In genomic region chr13:20501139-20501538, GRCh38 we compare ENCODE assay signal across 19 cellular contexts.
"Had no signal": no experiment of that assay in that cellular context is flagged by ENCODE, and none has a peak within 500 bp of the region (broad histone marks: within the 10 kb centered on the region; RNA-seq: fewer than 3 reads in every experiment).

No MANE protein-coding gene starts in this region.

- H3K27ac ChIP-seq: breast epithelium, gastroesophageal sphincter, prostate gland, thoracic aorta had no signal

- DNase-seq: activated CD4-positive, alpha-beta T cell treated with anti-CD3 and anti-CD28 coated beads, Interleukin-2, amount 10 ng/mL, durations not matched to agents 24 days and 14 days; activated CD8-positive, alpha-beta memory T cell treated with anti-CD3 and anti-CD28 coated beads for 24 hours; activated CD8-positive, alpha-beta memory T cell treated with anti-CD3 and anti-CD28 coated beads, Interleukin-2, amount 50 U/mL, for 48 hours; activated gamma-delta T cell; activated T-cell treated with anti-CD3 and anti-CD28 coated beads, Interleukin-2, amount 50 U/mL, for 48 hours; effector CD4-positive, alpha-beta T cell; heart left ventricle; immature natural killer cell; nephron progenitor cell; right cardiac atrium; small intestine; stimulated activated CD4-positive, alpha-beta T cell treated with anti-CD3 and anti-CD28 coated beads, Interleukin-4, amount 100 ng/mL, for 1 hour had no signal

- H3K27me3 ChIP-seq: breast epithelium, gastroesophageal sphincter, heart left ventricle had no signal

- H3K4me3 ChIP-seq: breast epithelium, coronary artery, gastroesophageal sphincter, heart left ventricle, lung, prostate gland, thoracic aorta had no signal

- H3K4me1 ChIP-seq: breast epithelium, prostate gland had no signal

- H3K9me3 ChIP-seq: gastroesophageal sphincter, prostate gland, thoracic aorta had no signal

- ATAC-seq: esophagus mucosa, gastroesophageal sphincter had no signal

- H3K36me3 ChIP-seq: breast epithelium, prostate gland, thoracic aorta had no signal
